Comparison of ENCODE assay signal across 13 cellular contexts in genomic region chr10:34716958-34717357, GRCh38.
DNase-seq lines count a peak whose midpoint lies in the region; ATAC-seq, FAIRE-seq and TF ChIP-seq lines count a peak whose summit lies in the region.
"Had no signal": no experiment of that assay in that cellular context is flagged by ENCODE, and none has a peak within 500 bp of the region (broad histone marks: within the 10 kb centered on the region; RNA-seq: fewer than 3 reads in every experiment).

No MANE protein-coding gene starts in this region.

- H3K27me3 ChIP-seq in GM06990 (replicated peaks; ENCODE audit: control insufficient read depth, insufficient read depth, low read length) = no peaks in the 10 kb centered on the region
- no peaks in the 10 kb centered on the region for H3K27me3 ChIP-seq in astrocyte (ENCODE audit: insufficient read depth, low read length)
- H3K27me3 ChIP-seq: ascending aorta had no signal

- no peak overlapping the region for H3K9ac ChIP-seq in astrocyte (ENCODE audit: low read length)

- peaks cover 28% of the 10 kb centered on the region for H3K4me1 ChIP-seq in astrocyte (ENCODE audit: insufficient read depth, low read length)

- H3K36me3 ChIP-seq in GM06990 (ENCODE audit: control insufficient read depth, insufficient read depth, low read length) (no peaks in the 10 kb centered on the region), astrocyte (ENCODE audit: insufficient read depth, low read length) (no peaks in the 10 kb centered on the region)
- H3K36me3 ChIP-seq: ascending aorta had no signal

- H3K4me3 ChIP-seq in GM06990 (replicated peaks; ENCODE audit: low read depth, low read length) = no peak overlapping the region
- no peak overlapping the region for H3K4me3 ChIP-seq in astrocyte (ENCODE audit: insufficient read depth, low read depth, low read length)
- H3K4me3 ChIP-seq: ascending aorta had no signal

- peaks cover 50% of the 10 kb centered on the region for H4K20me1 ChIP-seq in astrocyte (ENCODE audit: insufficient read depth, low read length)

- no peak for FAIRE-seq in astrocyte (lab: Jason Lieb, UNC)
- FAIRE-seq: H54 had no signal

- no peaks in the 10 kb centered on the region for H3K9me3 Mint-ChIP-seq in astrocyte (ENCODE audit: unreplicated experiment)
- H3K9me3 Mint-ChIP-seq: T-helper 1 cell treated with Interleukin-12 subunit alpha and Interleukin-12 subunit beta and Interleukin-4 antibody, amounts not matched to agents 30 μg/mL and 1 μg/mL, for 36 hours had no signal

- H3K9me3 ChIP-seq in astrocyte (ENCODE audit: insufficient read depth, low read depth, low read length) = no peaks in the 10 kb centered on the region
- H3K9me3 ChIP-seq: ascending aorta had no signal

- no peak for TF ChIP-seq CTCF in GM06990 (IDR thresholded peaks at IDR 0.05; ENCODE audit: insufficient read depth, low read length, poor library complexity, severe bottlenecking)
- TF ChIP-seq CTCF in astrocyte (IDR thresholded peaks at IDR 0.05; ENCODE audit: insufficient read depth, low read depth, low read length) = no peak

- peak; percentile 55 for ATAC-seq in GM21447 (IDR thresholded peaks at IDR 0.05; ENCODE audit: unreplicated experiment)

- H3K36me3 Mint-ChIP-seq in astrocyte (ENCODE audit: low read depth, unreplicated experiment) = peaks cover 2% of the 10 kb centered on the region

- H3K27ac Mint-ChIP-seq in astrocyte (ENCODE audit: unreplicated experiment) = no peak overlapping the region
- H3K27ac Mint-ChIP-seq: T-helper 1 cell treated with Interleukin-12 subunit alpha and Interleukin-12 subunit beta and Interleukin-4 antibody, amounts not matched to agents 30 μg/mL and 1 μg/mL, for 36 hours had no signal

- DNase-seq in GM06990 (ENCODE audit: extremely low read depth, insufficient read length) = peak; percentile 63
- peak; percentile 73 to 80 for DNase-seq in Kasumi-1 (lab: John Stamatoyannopoulos, UW)
- DNase-seq in astrocyte (ENCODE audit: low read depth) = peak; percentile 14
- no peak for DNase-seq in ecto neural progenitor cell (ENCODE audit: low spot score)
- no peak for DNase-seq in NCI-H187 (lab: John Stamatoyannopoulos, UW)
- no peak for DNase-seq in NCI-H2171 (lab: John Stamatoyannopoulos, UW)
- no peak for DNase-seq in SW 1271 (lab: John Stamatoyannopoulos, UW)
- DNase-seq: NCI-H446, right cardiac atrium had no signal

- H2AFZ ChIP-seq in astrocyte (ENCODE audit: low read depth, low read length) = no peak overlapping the region

- H3K27ac ChIP-seq in astrocyte (ENCODE audit: low read depth, low read length) = no peak overlapping the region
- H3K27ac ChIP-seq: ascending aorta had no signal

- peaks cover 49% of the 10 kb centered on the region for H3K79me2 ChIP-seq in astrocyte (ENCODE audit: insufficient read depth, low read length)

- H3K4me1 Mint-ChIP-seq in astrocyte (ENCODE audit: low read depth, unreplicated experiment) = peaks cover 39% of the 10 kb centered on the region

- H3K27me3 Mint-ChIP-seq in astrocyte (ENCODE audit: low read depth, unreplicated experiment) = no peaks in the 10 kb centered on the region

- no peak overlapping the region for H3K4me3 Mint-ChIP-seq in astrocyte (ENCODE audit: unreplicated experiment)
- H3K4me3 Mint-ChIP-seq: T-helper 1 cell treated with Interleukin-12 subunit alpha and Interleukin-12 subunit beta and Interleukin-4 antibody, amounts not matched to agents 30 μg/mL and 1 μg/mL, for 36 hours had no signal

- H3K4me2 ChIP-seq in astrocyte (ENCODE audit: low read length) = no peak overlapping the region

Comparison
In these comparisons a context has a peak if more than half of its experiments do, and no peak if none do; other contexts are left out.
1. DNase-seq: peak in GM06990 (single experiment), Kasumi-1 (2 of 2) and astrocyte (single experiment); none in ecto neural progenitor cell (single experiment), NCI-H187 (0 of 2), NCI-H2171 (single experiment) and SW 1271 (0 of 2).